8 cellular contexts compared by ENCODE assay signal in the genomic region with DNA sequence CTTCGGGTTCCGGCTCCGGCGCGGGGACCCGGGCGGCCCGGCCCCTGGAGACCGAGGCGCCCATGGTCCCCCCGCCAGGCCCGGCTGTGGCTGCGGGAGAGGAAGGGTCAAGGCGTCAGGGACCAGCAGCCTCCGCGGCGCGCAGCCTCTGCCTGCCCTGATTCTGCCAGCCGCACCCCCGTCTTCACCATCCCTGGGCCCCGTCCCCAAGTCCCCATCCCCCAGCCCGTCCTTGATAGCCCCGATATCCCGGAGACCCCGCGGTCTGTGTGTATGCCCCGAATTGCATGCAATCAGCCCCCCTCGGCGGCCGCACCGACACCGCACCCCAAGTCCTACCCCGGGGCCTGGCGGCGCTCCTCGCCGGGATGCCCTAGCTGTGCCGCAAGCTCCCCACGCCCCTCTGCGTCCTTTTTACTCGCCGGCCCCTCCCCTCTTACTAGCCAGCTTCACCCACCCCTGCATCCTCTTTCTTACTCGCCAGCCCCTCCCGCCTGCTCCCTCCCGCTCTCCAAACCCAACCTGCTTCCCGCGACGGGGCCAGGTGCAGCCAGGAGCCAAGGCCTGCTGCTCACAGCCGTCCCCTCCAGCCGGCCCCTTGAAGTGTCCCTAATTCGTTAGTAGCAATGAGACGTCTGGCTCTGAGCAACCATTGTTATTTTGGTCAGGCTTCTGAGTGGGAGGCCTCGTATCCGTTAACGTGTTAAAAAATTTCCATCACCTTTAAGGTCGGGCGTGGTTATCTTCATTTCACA. TPM values are rescaled to one million over a fixed set of nuclear protein-coding genes. Genes with fewer than 3 reads are reported as not detected.
A peak's percentile ranks its signal among the peaks of the same experiment; 100 is the strongest.
DNase-seq lines count a peak whose midpoint lies in the region; ATAC-seq and TF ChIP-seq lines count a peak whose summit lies in the region.

FBXO27 (minus strand) TSS at position 386 of the 755 bp plus-strand sequence; CDS start at position 64, 322 bp downstream.

- H3K27me3 ChIP-seq in BLaER1 treated with 17β-estradiol and CSF1 and Interleukin-3, amounts not matched to agents 10 nM and 100 nM, result peaks cover 16 to 29% (median 22%) of the 10 kb centered on the region in 11 experiments
- H3K27me3 ChIP-seq in esophagus squamous epithelium (peaks cover 0 to 20% (median 0%) of the 10 kb centered on the region in 4 donors), mucosa of rectum (ENCODE audit: control insufficient read depth in 2 of 2, insufficient read depth in 2 of 2, low read length in 2 of 2) (peaks cover 9 to 12% of the 10 kb centered on the region in 2 donors)

- WGBS in esophagus squamous epithelium, 2 donors, result 7 to 16% methylated on average over 18 to 32 of the region's 57 CpGs
- WGBS in urinary bladder, result 10% methylated on average over 57 of the region's 57 CpGs

- intact Hi-C loops in esophagus squamous epithelium (cut with DNase I), result no loop called here

- no peak for TF ChIP-seq CTCF in WI38 (IDR thresholded peaks at IDR 0.05; ENCODE audit: low read depth, low read length)
- no peak for TF ChIP-seq CTCF in esophagus squamous epithelium (IDR thresholded peaks at IDR 0.05)

- DNase-seq in esophagus squamous epithelium (lab: John Stamatoyannopoulos, UW), result no peak
- DNase-seq in retina, result no peak

- H3K27ac ChIP-seq in BLaER1 treated with 17β-estradiol and CSF1 and Interleukin-3, amounts not matched to agents 10 nM and 100 nM, result peak within 1 kb of the TSS in 4 of 11 experiments; percentile 30 to 46 (median 38); a peak in 5 of 22 replicates
- H3K27ac ChIP-seq in esophagus squamous epithelium (peak within 1 kb of the TSS; percentile 84 to 97 (median 94)), mucosa of rectum (ENCODE audit: low read depth in 2 of 2, low read length in 2 of 2) (no peak within 1 kb of the TSS), urinary bladder (ENCODE audit: low read depth) (peak within 1 kb of the TSS; percentile 64)

- no peaks in the 10 kb centered on the region; a peak in 1 of 22 replicates for H4K20me1 ChIP-seq in BLaER1 treated with 17β-estradiol and CSF1 and Interleukin-3, amounts not matched to agents 10 nM and 100 nM

- peaks cover 7 to 24% (median 17%) of the 10 kb centered on the region in 10 experiments for H3K4me1 ChIP-seq in BLaER1 treated with 17β-estradiol and CSF1 and Interleukin-3, amounts not matched to agents 10 nM and 100 nM
- H3K4me1 ChIP-seq in esophagus squamous epithelium (peaks cover 18 to 42% (median 19%) of the 10 kb centered on the region in 3 donors), mucosa of rectum (ENCODE audit: control insufficient read depth in 2 of 2, insufficient read depth in 2 of 2, low read length in 2 of 2) (peaks cover 4% of the 10 kb centered on the region in 2 donors), urinary bladder (ENCODE audit: insufficient read depth) (no peaks in the 10 kb centered on the region)

- TF ChIP-seq POLR2A in esophagus squamous epithelium (IDR thresholded peaks at IDR 0.05), result no peak

- H3K4me2 ChIP-seq in BLaER1 treated with 17β-estradiol and CSF1 and Interleukin-3, amounts not matched to agents 10 nM and 100 nM, result peak within 1 kb of the TSS; percentile 86 to 100 (median 93)

- H3K9me3 ChIP-seq in BLaER1 treated with 17β-estradiol and CSF1 and Interleukin-3, amounts not matched to agents 10 nM and 100 nM (replicated peaks in 1 of 11), result peaks cover 0 to 4% (median under 1%) of the 10 kb centered on the region in 11 experiments; a peak in 5 of 22 replicates
- H3K9me3 ChIP-seq in esophagus squamous epithelium, result no peaks in the 10 kb centered on the region
- H3K9me3 ChIP-seq in mucosa of rectum (ENCODE audit: control insufficient read depth in 2 of 2, low read length in 2 of 2), result no peaks in the 10 kb centered on the region

- no peaks in the 10 kb centered on the region for H3K36me3 ChIP-seq in BLaER1 treated with 17β-estradiol and CSF1 and Interleukin-3, amounts not matched to agents 10 nM and 100 nM
- H3K36me3 ChIP-seq in esophagus squamous epithelium (peaks cover 0 to 15% (median 0%) of the 10 kb centered on the region in 3 donors), mucosa of rectum (ENCODE audit: control insufficient read depth in 2 of 2, insufficient read depth in 2 of 2, low read length in 2 of 2) (no peaks in the 10 kb centered on the region), urinary bladder (ENCODE audit: insufficient read depth) (no peaks in the 10 kb centered on the region)

- H3K9ac ChIP-seq in BLaER1 treated with 17β-estradiol and CSF1 and Interleukin-3, amounts not matched to agents 10 nM and 100 nM, result peak within 1 kb of the TSS; percentile 33 to 72 (median 60); a peak in 20 of 22 replicates
- peak within 1 kb of the TSS in 1 of 2 donors; percentile 43 for H3K9ac ChIP-seq in mucosa of rectum (ENCODE audit: low read depth in 1 of 2, low read length in 2 of 2)

- peak within 1 kb of the TSS; percentile 59 to 72 (median 67) for H3K4me3 ChIP-seq in BLaER1 treated with 17β-estradiol and CSF1 and Interleukin-3, amounts not matched to agents 10 nM and 100 nM
- H3K4me3 ChIP-seq in WI38 (ENCODE audit: low read depth, low read length), result peak within 1 kb of the TSS; percentile 60
- peak within 1 kb of the TSS; percentile 60 to 82 (median 74) for H3K4me3 ChIP-seq in esophagus squamous epithelium
- H3K4me3 ChIP-seq in mucosa of rectum (ENCODE audit: low read length in 2 of 2), result peak within 1 kb of the TSS; percentile 52 to 68
- peak within 1 kb of the TSS; percentile 39 for H3K4me3 ChIP-seq in urinary bladder (ENCODE audit: low read depth, low read length)

- peak; percentile 20 for ATAC-seq in HG03439 (IDR thresholded peaks at IDR 0.05; ENCODE audit: unreplicated experiment)
- no peak for ATAC-seq in GM21717 (IDR thresholded peaks at IDR 0.05; ENCODE audit: unreplicated experiment)

RNA-seq across cellular contexts. Expression of gene FBXO27, which starts in this region (rescaled TPM):
- 10 to 100 TPM in 2 of 4 donors, 1 to 10 TPM in 2; 5.7 to 14.0 (median 8.3) TPM for total RNA-seq in esophagus squamous epithelium
- 2.9 TPM for total RNA-seq in urinary bladder
- polyA plus RNA-seq in urinary bladder, result 8.8 TPM

Comparison
In these comparisons a context has a peak if more than half of its experiments do, and no peak if none do; other contexts are left out.
1. H3K27ac ChIP-seq: peak in esophagus squamous epithelium (4 of 4) and urinary bladder (single experiment); none in mucosa of rectum (0 of 2).
2. Peak in every context shown above with its lines, with median percentiles within 50 percentile points of each other: H3K4me3 ChIP-seq.